Comparison of ENCODE assay signal across 8 cellular contexts in the genomic region with DNA sequence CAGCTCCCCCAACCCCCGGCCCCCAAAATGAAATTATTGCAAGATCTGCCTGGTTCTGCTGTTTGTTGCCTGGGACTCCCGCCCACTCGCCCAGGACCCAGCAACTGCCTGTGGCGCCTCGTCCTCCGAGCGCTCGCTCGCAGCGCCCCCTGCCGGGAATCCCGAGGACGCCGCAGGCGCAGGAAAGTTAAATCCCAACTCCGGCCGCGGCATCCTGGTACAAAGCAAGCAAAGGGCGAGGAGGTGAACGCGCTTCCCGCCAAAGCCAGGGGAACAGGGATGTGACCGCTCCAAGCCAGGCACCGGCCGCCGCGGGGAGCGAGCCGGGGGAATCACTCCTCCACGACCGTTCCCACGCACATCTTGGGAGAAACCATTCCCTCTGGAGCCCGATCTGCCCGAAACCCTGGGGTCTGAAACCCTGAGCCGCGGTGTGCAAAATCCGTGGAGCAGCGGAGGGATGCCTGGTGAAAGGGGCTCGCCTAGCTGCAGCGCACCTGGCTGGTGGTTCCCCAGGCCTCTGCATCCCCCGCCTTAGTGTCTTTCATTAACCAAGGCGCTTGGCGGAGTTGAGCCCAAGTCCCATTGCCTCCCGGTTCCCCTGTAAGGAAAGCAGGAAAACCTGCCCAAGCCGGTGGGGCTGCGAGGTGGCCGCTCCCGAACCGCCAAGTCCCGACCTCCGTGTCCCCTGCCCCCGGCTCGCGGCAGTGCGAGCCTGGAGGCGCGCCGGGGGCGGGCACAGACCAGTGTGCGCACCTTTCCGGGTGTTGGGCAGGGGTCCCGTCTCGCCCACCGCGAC. TPM values are rescaled to one million over a fixed set of nuclear protein-coding genes. Genes with fewer than 3 reads are reported as not detected.
A peak's percentile ranks its signal among the peaks of the same experiment; 100 is the strongest.
DNase-seq lines count a peak whose midpoint lies in the region; ATAC-seq and TF ChIP-seq lines count a peak whose summit lies in the region.

No MANE protein-coding gene starts in this region.

- no TSS peak for BruUV-seq in Calu3 (replicated peaks; lab: Mats Ljungman, UMichigan)

- no peak overlapping the region for H3K27ac ChIP-seq in HUES48 (ENCODE audit: low read depth, low read length)

- no peak overlapping the region for H3K27ac Mint-ChIP-seq in Calu3 (ENCODE audit: unreplicated experiment)
- peak overlapping the region; percentile 24 for H3K27ac Mint-ChIP-seq in T-helper 2 cell treated with Interferon-gamma antibody and Interleukin-4, amounts not matched to agents 5 μg/mL and 100 μg/mL, for 36 hours
- H3K27ac Mint-ChIP-seq in stimulated activated effector memory CD8-positive, alpha-beta T cell treated with anti-CD3 and anti-CD28 coated beads, Interleukin-12 subunit alpha, Interleukin-12 subunit beta, amount 100 ng/mL, for 72 hours: no peak overlapping the region

- H3K4me3 ChIP-seq in HUES48 (ENCODE audit: low read depth, low read length): peak overlapping the region; percentile 96

- H3K9ac ChIP-seq in HUES48 (ENCODE audit: low read depth, low read length): peak overlapping the region; percentile 86

- H3K9me3 ChIP-seq in HUES48 (ENCODE audit: control insufficient read depth, insufficient read depth, low read length): no peaks in the 10 kb centered on the region

- no peaks in the 10 kb centered on the region for H3K9me3 Mint-ChIP-seq in Calu3 (ENCODE audit: low read depth, unreplicated experiment)
- no peaks in the 10 kb centered on the region for H3K9me3 Mint-ChIP-seq in T-helper 2 cell treated with Interferon-gamma antibody and Interleukin-4, amounts not matched to agents 5 μg/mL and 100 μg/mL, for 36 hours
- peaks cover 2% of the 10 kb centered on the region for H3K9me3 Mint-ChIP-seq in stimulated activated effector memory CD8-positive, alpha-beta T cell treated with anti-CD3 and anti-CD28 coated beads, Interleukin-12 subunit alpha, Interleukin-12 subunit beta, amount 100 ng/mL, for 72 hours

- peaks cover 14% of the 10 kb centered on the region for H3K4me1 ChIP-seq in HUES48 (ENCODE audit: control insufficient read depth, insufficient read depth, low read length)

- no peaks in the 10 kb centered on the region for H3K36me3 Mint-ChIP-seq in Calu3 (ENCODE audit: insufficient read depth, unreplicated experiment)
- no peaks in the 10 kb centered on the region for H3K36me3 Mint-ChIP-seq in T-helper 2 cell treated with Interferon-gamma antibody and Interleukin-4, amounts not matched to agents 5 μg/mL and 100 μg/mL, for 36 hours (ENCODE audit: low read depth)
- no peaks in the 10 kb centered on the region for H3K36me3 Mint-ChIP-seq in stimulated activated effector memory CD8-positive, alpha-beta T cell treated with anti-CD3 and anti-CD28 coated beads, Interleukin-12 subunit alpha, Interleukin-12 subunit beta, amount 100 ng/mL, for 72 hours

- H3K27me3 Mint-ChIP-seq in Calu3 (ENCODE audit: unreplicated experiment): no peaks in the 10 kb centered on the region
- H3K27me3 Mint-ChIP-seq in T-helper 2 cell treated with Interferon-gamma antibody and Interleukin-4, amounts not matched to agents 5 μg/mL and 100 μg/mL, for 36 hours (ENCODE audit: low read depth): peaks cover 26% of the 10 kb centered on the region

- no peaks in the 10 kb centered on the region for H3K4me1 Mint-ChIP-seq in Calu3 (ENCODE audit: low read depth, unreplicated experiment)
- H3K4me1 Mint-ChIP-seq in T-helper 2 cell treated with Interferon-gamma antibody and Interleukin-4, amounts not matched to agents 5 μg/mL and 100 μg/mL, for 36 hours (ENCODE audit: low read depth): peaks cover 4% of the 10 kb centered on the region
- peaks cover 5% of the 10 kb centered on the region for H3K4me1 Mint-ChIP-seq in stimulated activated effector memory CD8-positive, alpha-beta T cell treated with anti-CD3 and anti-CD28 coated beads, Interleukin-12 subunit alpha, Interleukin-12 subunit beta, amount 100 ng/mL, for 72 hours

- peak; percentile 36 for DNase-seq in Calu3
- peak; percentile 42 for DNase-seq in T-helper 2 cell treated with Interferon-gamma antibody and Interleukin-4, amounts not matched to agents 5 μg/mL and 100 μg/mL, for 36 hours (ENCODE audit: low spot score)
- DNase-seq in dedifferentiated amniotic fluid mesenchymal stem cell (ENCODE audit: extremely low spot score): peak; percentile 84
- DNase-seq in left kidney (ENCODE audit: low read depth, low spot score): peak; percentile 95
- peak; percentile 39 for DNase-seq in stimulated activated CD4-positive, alpha-beta T cell treated with anti-CD3 and anti-CD28 coated beads, Interleukin-1b, Interleukin-23, amount 100 ng/mL, for 48 hours
- no peak for DNase-seq in stimulated activated effector memory CD8-positive, alpha-beta T cell treated with anti-CD3 and anti-CD28 coated beads, Interleukin-12 subunit alpha, Interleukin-12 subunit beta, amount 100 ng/mL, for 72 hours (ENCODE audit: low spot score in 2 of 2)

- no peak for TF ChIP-seq CTCF in Calu3 (IDR thresholded peaks at IDR 0.05; ENCODE audit: unreplicated experiment)

- intact Hi-C loops in Calu3 (cut with micrococcal nuclease; ENCODE audit: unreplicated experiment): no loop called here

- ATAC-seq in GM19452 (IDR thresholded peaks at IDR 0.05; ENCODE audit: unreplicated experiment): peak; percentile 75
- no peak for ATAC-seq in stimulated activated effector memory CD8-positive, alpha-beta T cell treated with anti-CD3 and anti-CD28 coated beads, Interleukin-12 subunit alpha, Interleukin-12 subunit beta, amount 100 ng/mL, for 72 hours

- H3K36me3 ChIP-seq in HUES48 (ENCODE audit: control insufficient read depth, insufficient read depth, low read length): peaks cover 14% of the 10 kb centered on the region

- peaks cover 6% of the 10 kb centered on the region; the same call in 1 of the 2 replicates for H3K27me3 ChIP-seq in HUES48 (ENCODE audit: control insufficient read depth, insufficient read depth, low read length)

- CTCF ChIA-PET in Calu3 (lab: Charles Lee): no interaction called here

- H3K4me3 Mint-ChIP-seq in Calu3 (ENCODE audit: low read depth, unreplicated experiment): no peak overlapping the region
- H3K4me3 Mint-ChIP-seq in T-helper 2 cell treated with Interferon-gamma antibody and Interleukin-4, amounts not matched to agents 5 μg/mL and 100 μg/mL, for 36 hours: peak overlapping the region; percentile 50
- no peak overlapping the region for H3K4me3 Mint-ChIP-seq in stimulated activated effector memory CD8-positive, alpha-beta T cell treated with anti-CD3 and anti-CD28 coated beads, Interleukin-12 subunit alpha, Interleukin-12 subunit beta, amount 100 ng/mL, for 72 hours

RNA-seq across cellular contexts. Expression of a gene that starts 1.2 kb away (rescaled TPM):
- total RNA-seq in Calu3 (2022): 0.52 and 0.93 TPM in 2 replicates

Comparison
In these comparisons a context has a peak if more than half of its experiments do, and no peak if none do; other contexts are left out.
1. DNase-seq: peak in Calu3 (single experiment), T-helper 2 cell treated with Interferon-gamma antibody and Interleukin-4, amounts not matched to agents 5 μg/mL and 100 μg/mL, for 36 hours (single experiment), dedifferentiated amniotic fluid mesenchymal stem cell (single experiment), left kidney (single experiment) and stimulated activated CD4-positive, alpha-beta T cell treated with anti-CD3 and anti-CD28 coated beads, Interleukin-1b, Interleukin-23, amount 100 ng/mL, for 48 hours (single experiment); none in stimulated activated effector memory CD8-positive, alpha-beta T cell treated with anti-CD3 and anti-CD28 coated beads, Interleukin-12 subunit alpha, Interleukin-12 subunit beta, amount 100 ng/mL, for 72 hours (0 of 2).